Comparison of ENCODE assay signal across 9 cellular contexts in genomic region chr6:1312193-1312443, GRCh38. TPM values are rescaled to one million over a fixed set of nuclear protein-coding genes. Genes with fewer than 3 reads are reported as not detected.
A peak's percentile ranks its signal among the peaks of the same experiment; 100 is the strongest.
DNase-seq lines count a peak whose midpoint lies in the region; ATAC-seq and TF ChIP-seq lines count a peak whose summit lies in the region.
"Had no signal": no experiment of that assay in that cellular context is flagged by ENCODE, and none has a peak within 500 bp of the region (broad histone marks: within the 10 kb centered on the region; RNA-seq: fewer than 3 reads in every experiment).

No MANE protein-coding gene starts in this region.

- H3K9me3 ChIP-seq in heart right ventricle = no peaks in the 10 kb centered on the region

- TF ChIP-seq CTCF in heart right ventricle (IDR thresholded peaks at IDR 0.05) = no peak
- no peak for TF ChIP-seq CTCF in choroid plexus epithelial cell (conservative IDR thresholded peaks at IDR 0.05; ENCODE audit: low read depth, low read length)
- TF ChIP-seq CTCF in mesothelial cell of epicardium (IDR thresholded peaks at IDR 0.05; ENCODE audit: unreplicated experiment) = no peak

- H3K4me3 ChIP-seq in heart right ventricle (peak overlapping the region; percentile 18 to 50 (median 42)), choroid plexus epithelial cell (ENCODE audit: low read depth, low read length) (peak overlapping the region; percentile 56), urinary bladder (ENCODE audit: low read depth, low read length) (peak overlapping the region; percentile 67)

- no peak overlapping the region for H3K27ac ChIP-seq in heart right ventricle
- H3K27ac ChIP-seq in urinary bladder (ENCODE audit: low read depth) = peak overlapping the region; percentile 95

- H3K27ac Mint-ChIP-seq in mesothelial cell of epicardium = no peak overlapping the region

- peaks cover 22% of the 10 kb centered on the region for H3K4me1 Mint-ChIP-seq in mesothelial cell of epicardium

- H3K4me1 ChIP-seq in heart right ventricle (peaks cover 0 to 36% (median 27%) of the 10 kb centered on the region in 9 donors), urinary bladder (ENCODE audit: insufficient read depth) (peaks cover 2% of the 10 kb centered on the region)

- H3K27me3 Mint-ChIP-seq in mesothelial cell of epicardium (ENCODE audit: low read depth) = peaks cover 86% of the 10 kb centered on the region

- intact Hi-C loops in heart right ventricle (cut with DNase I) (no loop called here), left ventricle myocardium superior (cut with micrococcal nuclease) (no loop called here)

- WGBS in heart right ventricle, 2 donors = 0% methylated on average over 23 of the region's 23 CpGs
- under 1% methylated on average over 23 of the region's 23 CpGs for WGBS in urinary bladder

- peak overlapping the region; percentile 67 for H3K4me3 Mint-ChIP-seq in mesothelial cell of epicardium

- H3K9me3 Mint-ChIP-seq in mesothelial cell of epicardium = no peaks in the 10 kb centered on the region

- H3K27me3 ChIP-seq in heart right ventricle = peaks cover 25 to 94% (median 90%) of the 10 kb centered on the region in 7 donors

- ATAC-seq in heart right ventricle = peak in 1 of 8 donors; percentile 13
- no peak for ATAC-seq in left ventricle myocardium superior
- ATAC-seq in GM18861 (IDR thresholded peaks at IDR 0.05; ENCODE audit: unreplicated experiment) = no peak
- no peak for ATAC-seq in HG03378 (IDR thresholded peaks at IDR 0.05; ENCODE audit: unreplicated experiment)
- no peak for ATAC-seq in HG02623 (IDR thresholded peaks at IDR 0.05; ENCODE audit: unreplicated experiment)

- no peaks in the 10 kb centered on the region for H3K36me3 Mint-ChIP-seq in mesothelial cell of epicardium

- DNase-seq in heart right ventricle = no peak
- no peak for DNase-seq in left ventricle myocardium superior
- no peak for DNase-seq in choroid plexus epithelial cell (ENCODE audit: low read depth)
- DNase-seq in mesothelial cell of epicardium (ENCODE audit: low spot score in 2 of 2, unreplicated experiment in 2 of 2) = no peak

- no peaks in the 10 kb centered on the region for H3K36me3 ChIP-seq in heart right ventricle
- no peaks in the 10 kb centered on the region for H3K36me3 ChIP-seq in urinary bladder (ENCODE audit: insufficient read depth)

RNA-seq across cellular contexts. Expression of gene FOXQ1, which starts 0.2 kb away (rescaled TPM):
- total RNA-seq in heart right ventricle (not detected), left ventricle myocardium superior (not detected), mesothelial cell of epicardium (0.20 to 0.53 TPM (median 0.41 TPM) in 3 replicates), urinary bladder (10.8 TPM)
- polyA plus RNA-seq in heart right ventricle (not detected), urinary bladder (9.0 TPM)
- total RNA-seq: lung microvascular endothelial cell had no signal
